1 cellular context compared by ENCODE assay signal in the genomic region with DNA sequence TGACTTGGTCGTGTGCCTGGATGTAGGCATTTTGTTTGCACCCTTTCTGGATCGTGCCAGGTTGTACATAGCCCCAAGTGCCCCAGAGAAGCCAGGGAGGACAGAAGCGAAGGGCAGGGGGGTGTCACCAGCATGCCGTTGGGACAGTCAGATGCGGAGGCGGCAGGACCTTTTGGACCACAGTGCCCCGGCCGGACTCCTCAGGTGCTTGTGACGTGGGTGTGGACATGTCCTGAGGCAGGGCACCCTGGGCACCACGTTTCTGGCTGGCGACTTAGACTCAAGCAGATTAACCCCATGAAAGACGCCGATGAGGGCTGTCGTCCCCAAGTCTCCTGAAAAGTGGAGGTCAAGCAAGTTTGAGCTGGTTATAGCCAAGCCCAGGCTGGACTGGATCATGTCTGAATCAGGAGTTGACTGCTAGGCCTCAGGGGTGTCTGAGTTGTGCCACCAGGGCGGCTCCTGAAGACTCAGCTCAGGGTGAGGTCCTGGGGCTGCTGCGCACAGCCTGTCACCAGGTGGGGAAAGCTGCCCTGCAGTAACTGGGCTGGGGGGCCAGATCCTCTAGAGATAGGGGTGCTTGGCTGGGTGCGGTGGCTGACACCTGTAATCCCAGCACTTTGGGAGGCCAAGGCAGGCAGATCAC.
TF ChIP-seq lines count a peak whose summit lies in the region.

No MANE protein-coding gene starts in this region.

TF ChIP-seq in IMR-90, 13 proteins besides CTCF, POLR2A, EP300 and RAD21:
- TF ChIP-seq MAFK (IDR thresholded peaks at IDR 0.05; ENCODE audit: low read depth, low read length) = no peak
- no peak for TF ChIP-seq CEBPB (IDR thresholded peaks at IDR 0.05; ENCODE audit: low read depth, low read length)
- TF ChIP-seq BHLHE40 (IDR thresholded peaks at IDR 0.05; ENCODE audit: low read depth, low read length) = no peak
- TF ChIP-seq RCOR1 (IDR thresholded peaks at IDR 0.05; ENCODE audit: insufficient replicate concordance, low read length) = no peak
- TF ChIP-seq ELK1 (IDR thresholded peaks at IDR 0.05; ENCODE audit: borderline replicate concordance, low read depth, low read length) = no peak
- TF ChIP-seq NFE2L2 (IDR thresholded peaks at IDR 0.05; ENCODE audit: low read depth, low read length) = no peak
- TF ChIP-seq SMC3 (IDR thresholded peaks at IDR 0.05; ENCODE audit: low read depth, low read length) = no peak
- TF ChIP-seq MXI1 (IDR thresholded peaks at IDR 0.05; ENCODE audit: borderline replicate concordance, low read depth, low read length) = no peak
- TF ChIP-seq, protein P1, sequence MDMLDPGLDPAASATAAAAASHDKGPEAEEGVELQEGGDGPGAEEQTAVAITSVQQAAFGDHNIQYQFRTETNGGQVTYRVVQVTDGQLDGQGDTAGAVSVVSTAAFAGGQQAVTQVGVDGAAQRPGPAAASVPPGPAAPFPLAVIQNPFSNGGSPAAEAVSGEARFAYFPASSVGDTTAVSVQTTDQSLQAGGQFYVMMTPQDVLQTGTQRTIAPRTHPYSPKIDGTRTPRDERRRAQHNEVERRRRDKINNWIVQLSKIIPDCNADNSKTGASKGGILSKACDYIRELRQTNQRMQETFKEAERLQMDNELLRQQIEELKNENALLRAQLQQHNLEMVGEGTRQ (IDR thresholded peaks at IDR 0.05; ENCODE audit: low read depth, low read length) = no peak
- TF ChIP-seq FOS (IDR thresholded peaks at IDR 0.05; ENCODE audit: low read depth, low read length) = no peak
- no peak for TF ChIP-seq MAZ (IDR thresholded peaks at IDR 0.05; ENCODE audit: borderline replicate concordance, low read depth, low read length)
- no peak for TF ChIP-seq RFX5 (IDR thresholded peaks at IDR 0.05; ENCODE audit: low read depth, low read length)
- no peak for TF ChIP-seq CHD1 (IDR thresholded peaks at IDR 0.05; ENCODE audit: low read depth, low read length)
TF ChIP-seq in IMR-90: peak in this region for 0.
